Comparison of ENCODE assay signal across 1 cellular context in the genomic region with DNA sequence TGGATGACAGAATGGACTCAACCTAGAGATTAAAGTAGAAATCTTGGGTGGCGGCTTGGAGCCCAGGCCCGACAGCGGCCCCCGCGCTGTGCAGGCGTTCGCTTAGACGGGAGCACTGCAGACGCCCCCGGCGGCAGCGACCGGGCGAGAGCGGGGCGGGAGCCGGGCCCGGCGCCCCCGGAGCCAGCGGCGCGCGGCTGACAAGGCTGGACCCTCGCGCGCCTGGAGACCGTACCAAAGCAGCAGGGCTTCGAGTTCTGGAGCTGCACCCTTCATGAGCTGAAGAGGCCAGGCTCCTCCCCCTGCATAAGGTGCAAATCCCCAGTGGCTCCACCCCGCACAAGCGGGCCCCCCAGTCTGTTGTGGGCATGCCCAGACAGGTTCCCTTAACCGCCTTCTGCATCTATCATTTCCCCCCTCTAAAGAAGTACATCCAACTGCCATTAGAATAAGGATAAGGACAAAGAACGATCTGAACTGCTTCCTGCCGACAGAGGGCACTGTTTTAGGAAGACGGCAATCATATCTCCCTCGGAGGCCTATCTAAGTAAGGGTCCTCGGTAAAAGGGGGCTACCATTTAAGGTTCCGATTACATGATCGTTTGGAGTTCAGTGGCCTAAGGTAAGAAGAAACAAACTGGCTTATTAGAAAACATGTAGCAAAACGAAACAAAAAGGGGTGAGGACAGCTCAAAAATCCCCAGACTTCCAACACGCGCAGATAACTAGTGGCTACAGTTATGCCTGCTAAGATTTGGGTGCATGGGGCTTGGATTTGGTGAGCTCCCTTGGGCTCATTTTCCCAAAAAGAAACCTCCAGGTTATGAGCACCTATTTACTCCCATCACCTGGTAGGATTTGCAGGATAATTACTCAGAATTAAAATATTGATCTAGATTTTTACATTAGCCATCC.
TF ChIP-seq lines count a peak whose summit lies in the region.

No MANE protein-coding gene starts in this region.

TF ChIP-seq in K562, 482 proteins besides CTCF, POLR2A, EP300 and RAD21 (continued from another document):
- TF ChIP-seq, protein P1, sequence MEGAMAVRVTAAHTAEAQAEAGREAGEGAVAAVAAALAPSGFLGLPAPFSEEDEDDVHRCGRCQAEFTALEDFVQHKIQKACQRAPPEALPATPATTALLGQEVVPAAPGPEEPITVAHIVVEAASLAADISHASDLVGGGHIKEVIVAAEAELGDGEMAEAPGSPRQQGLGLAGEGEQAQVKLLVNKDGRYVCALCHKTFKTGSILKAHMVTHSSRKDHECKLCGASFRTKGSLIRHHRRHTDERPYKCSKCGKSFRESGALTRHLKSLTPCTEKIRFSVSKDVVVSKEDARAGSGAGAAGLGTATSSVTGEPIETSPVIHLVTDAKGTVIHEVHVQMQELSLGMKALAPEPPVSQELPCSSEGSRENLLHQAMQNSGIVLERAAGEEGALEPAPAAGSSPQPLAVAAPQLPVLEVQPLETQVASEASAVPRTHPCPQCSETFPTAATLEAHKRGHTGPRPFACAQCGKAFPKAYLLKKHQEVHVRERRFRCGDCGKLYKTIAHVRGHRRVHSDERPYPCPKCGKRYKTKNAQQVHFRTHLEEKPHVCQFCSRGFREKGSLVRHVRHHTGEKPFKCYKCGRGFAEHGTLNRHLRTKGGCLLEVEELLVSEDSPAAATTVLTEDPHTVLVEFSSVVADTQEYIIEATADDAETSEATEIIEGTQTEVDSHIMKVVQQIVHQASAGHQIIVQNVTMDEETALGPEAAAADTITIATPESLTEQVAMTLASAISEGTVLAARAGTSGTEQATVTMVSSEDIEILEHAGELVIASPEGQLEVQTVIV (CRISPR knock-in tag; IDR thresholded peaks at IDR 0.05; ENCODE audit: borderline replicate concordance), result no peak
- peak; percentile 63 for TF ChIP-seq CTCFL (IDR thresholded peaks at IDR 0.05; ENCODE audit: borderline replicate concordance, insufficient read depth, low read depth, low read length, poor library complexity, severe bottlenecking)
- no peak for TF ChIP-seq PTTG1 (tag; IDR thresholded peaks at IDR 0.05; ENCODE audit: low read depth)
- TF ChIP-seq ZNF445 (CRISPR knock-in tag; IDR thresholded peaks at IDR 0.05; ENCODE audit: low read depth), result no peak
